1 cellular context compared by ENCODE assay signal in the genomic region with DNA sequence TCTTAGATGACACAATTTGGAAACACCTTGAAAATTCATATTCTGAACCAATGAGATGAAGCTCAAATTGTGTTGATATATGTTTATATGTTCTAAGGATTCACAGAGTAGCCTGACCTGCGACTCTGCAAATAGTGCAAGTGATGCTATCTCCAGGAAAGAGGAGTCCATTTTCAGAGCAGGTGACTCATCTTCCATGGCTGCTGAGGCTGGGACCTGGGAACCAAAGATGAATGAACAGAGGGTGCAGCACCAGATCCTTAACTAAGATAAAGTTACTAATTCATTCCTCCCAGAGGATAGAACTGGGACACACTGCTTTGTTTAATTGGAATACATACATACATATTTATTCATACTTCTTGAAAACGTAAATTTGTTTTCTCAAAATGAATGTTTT.
TF ChIP-seq lines count a peak whose summit lies in the region.

No MANE protein-coding gene starts in this region.

TF ChIP-seq in WTC11, 78 proteins besides CTCF, POLR2A, EP300 and RAD21 (continued from another document):
- TF ChIP-seq E2F1 (CRISPR knock-in tag; IDR thresholded peaks at IDR 0.05): no peak
- no peak for TF ChIP-seq ZNF512 (CRISPR knock-in tag; IDR thresholded peaks at IDR 0.05; ENCODE audit: borderline replicate concordance)
- TF ChIP-seq ATF1 (CRISPR knock-in tag; IDR thresholded peaks at IDR 0.05): no peak
- no peak for TF ChIP-seq ATF6 (CRISPR knock-in tag; IDR thresholded peaks at IDR 0.05)
TF ChIP-seq in WTC11: peak in this region for 0.
